ENCODE assay signal across 1 cellular context in the genomic region with DNA sequence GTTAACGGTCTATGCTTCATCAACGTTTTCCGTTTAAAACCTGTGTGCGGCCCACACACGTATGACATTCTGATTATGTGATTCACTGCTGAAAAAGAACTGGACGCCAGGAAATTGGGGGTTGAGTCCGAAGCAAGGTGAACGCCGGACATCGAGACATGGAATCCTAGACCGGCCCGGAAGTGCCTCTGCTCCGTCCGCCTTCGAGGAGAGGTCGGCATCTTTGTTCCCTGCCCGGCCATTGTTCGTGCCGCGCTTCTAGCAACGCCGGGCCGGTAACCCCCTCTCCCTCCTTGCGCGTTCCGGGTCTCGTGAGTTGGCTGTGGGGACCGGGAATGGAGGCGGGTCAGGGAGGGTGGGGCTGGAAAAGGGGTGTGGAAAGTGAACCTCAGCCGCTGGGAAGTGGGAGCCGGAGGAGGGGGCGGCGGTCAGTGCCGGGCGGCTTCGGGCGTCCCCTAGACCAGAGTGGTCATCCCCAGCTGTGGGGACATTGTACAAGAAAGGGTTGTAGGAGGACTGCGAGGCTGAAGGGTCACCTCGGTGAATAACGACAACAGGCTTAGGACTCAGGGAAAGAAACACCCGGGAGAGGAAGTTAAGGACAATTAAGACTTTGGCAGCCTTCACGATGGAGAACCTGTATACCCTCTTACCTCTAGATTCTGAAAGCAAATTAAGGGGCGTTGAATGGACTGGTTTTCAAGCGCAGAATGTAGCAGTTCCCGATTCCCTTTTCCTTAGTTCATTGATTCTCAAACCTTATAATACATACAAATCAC.
TF ChIP-seq lines count a peak whose summit lies in the region.

A gene (plus strand): TSS at position 220 of the 779 bp plus-strand sequence. CDS start 1,810 bp downstream, outside the sequence.

TF ChIP-seq in HepG2, 621 proteins besides CTCF, POLR2A, EP300 and RAD21 (continued from another document and continues in another):
- TF ChIP-seq, protein P1, sequence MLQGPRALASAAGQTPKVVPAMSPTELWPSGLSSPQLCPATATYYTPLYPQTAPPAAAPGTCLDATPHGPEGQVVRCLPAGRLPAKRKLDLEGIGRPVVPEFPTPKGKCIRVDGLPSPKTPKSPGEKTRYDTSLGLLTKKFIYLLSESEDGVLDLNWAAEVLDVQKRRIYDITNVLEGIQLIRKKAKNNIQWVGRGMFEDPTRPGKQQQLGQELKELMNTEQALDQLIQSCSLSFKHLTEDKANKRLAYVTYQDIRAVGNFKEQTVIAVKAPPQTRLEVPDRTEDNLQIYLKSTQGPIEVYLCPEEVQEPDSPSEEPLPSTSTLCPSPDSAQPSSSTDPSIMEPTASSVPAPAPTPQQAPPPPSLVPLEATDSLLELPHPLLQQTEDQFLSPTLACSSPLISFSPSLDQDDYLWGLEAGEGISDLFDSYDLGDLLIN (CRISPR knock-in tag; IDR thresholded peaks at IDR 0.05; ENCODE audit: borderline replicate concordance) = no peak
- TF ChIP-seq, protein P2, sequence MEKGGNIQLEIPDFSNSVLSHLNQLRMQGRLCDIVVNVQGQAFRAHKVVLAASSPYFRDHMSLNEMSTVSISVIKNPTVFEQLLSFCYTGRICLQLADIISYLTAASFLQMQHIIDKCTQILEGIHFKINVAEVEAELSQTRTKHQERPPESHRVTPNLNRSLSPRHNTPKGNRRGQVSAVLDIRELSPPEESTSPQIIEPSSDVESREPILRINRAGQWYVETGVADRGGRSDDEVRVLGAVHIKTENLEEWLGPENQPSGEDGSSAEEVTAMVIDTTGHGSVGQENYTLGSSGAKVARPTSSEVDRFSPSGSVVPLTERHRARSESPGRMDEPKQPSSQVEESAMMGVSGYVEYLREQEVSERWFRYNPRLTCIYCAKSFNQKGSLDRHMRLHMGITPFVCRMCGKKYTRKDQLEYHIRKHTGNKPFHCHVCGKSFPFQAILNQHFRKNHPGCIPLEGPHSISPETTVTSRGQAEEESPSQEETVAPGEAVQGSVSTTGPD (CRISPR knock-in tag; IDR thresholded peaks at IDR 0.05) = no peak
- TF ChIP-seq ZNF44 (CRISPR knock-in tag; IDR thresholded peaks at IDR 0.05) = peak; percentile 53; the same call in 1 of the 2 replicates
- TF ChIP-seq, protein P3, sequence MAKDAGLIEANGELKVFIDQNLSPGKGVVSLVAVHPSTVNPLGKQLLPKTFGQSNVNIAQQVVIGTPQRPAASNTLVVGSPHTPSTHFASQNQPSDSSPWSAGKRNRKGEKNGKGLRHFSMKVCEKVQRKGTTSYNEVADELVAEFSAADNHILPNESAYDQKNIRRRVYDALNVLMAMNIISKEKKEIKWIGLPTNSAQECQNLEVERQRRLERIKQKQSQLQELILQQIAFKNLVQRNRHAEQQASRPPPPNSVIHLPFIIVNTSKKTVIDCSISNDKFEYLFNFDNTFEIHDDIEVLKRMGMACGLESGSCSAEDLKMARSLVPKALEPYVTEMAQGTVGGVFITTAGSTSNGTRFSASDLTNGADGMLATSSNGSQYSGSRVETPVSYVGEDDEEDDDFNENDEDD (CRISPR knock-in tag; IDR thresholded peaks at IDR 0.05; ENCODE audit: borderline replicate concordance) = peak; percentile 78; the same call in 1 of the 2 replicates
- TF ChIP-seq, protein P4, sequence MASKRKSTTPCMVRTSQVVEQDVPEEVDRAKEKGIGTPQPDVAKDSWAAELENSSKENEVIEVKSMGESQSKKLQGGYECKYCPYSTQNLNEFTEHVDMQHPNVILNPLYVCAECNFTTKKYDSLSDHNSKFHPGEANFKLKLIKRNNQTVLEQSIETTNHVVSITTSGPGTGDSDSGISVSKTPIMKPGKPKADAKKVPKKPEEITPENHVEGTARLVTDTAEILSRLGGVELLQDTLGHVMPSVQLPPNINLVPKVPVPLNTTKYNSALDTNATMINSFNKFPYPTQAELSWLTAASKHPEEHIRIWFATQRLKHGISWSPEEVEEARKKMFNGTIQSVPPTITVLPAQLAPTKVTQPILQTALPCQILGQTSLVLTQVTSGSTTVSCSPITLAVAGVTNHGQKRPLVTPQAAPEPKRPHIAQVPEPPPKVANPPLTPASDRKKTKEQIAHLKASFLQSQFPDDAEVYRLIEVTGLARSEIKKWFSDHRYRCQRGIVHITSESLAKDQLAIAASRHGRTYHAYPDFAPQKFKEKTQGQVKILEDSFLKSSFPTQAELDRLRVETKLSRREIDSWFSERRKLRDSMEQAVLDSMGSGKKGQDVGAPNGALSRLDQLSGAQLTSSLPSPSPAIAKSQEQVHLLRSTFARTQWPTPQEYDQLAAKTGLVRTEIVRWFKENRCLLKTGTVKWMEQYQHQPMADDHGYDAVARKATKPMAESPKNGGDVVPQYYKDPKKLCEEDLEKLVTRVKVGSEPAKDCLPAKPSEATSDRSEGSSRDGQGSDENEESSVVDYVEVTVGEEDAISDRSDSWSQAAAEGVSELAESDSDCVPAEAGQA (IDR thresholded peaks at IDR 0.05; ENCODE audit: low read depth) = peak; percentile 85
- TF ChIP-seq, protein P4 (CRISPR knock-in tag; IDR thresholded peaks at IDR 0.05; ENCODE audit: borderline replicate concordance) = no peak
- 0 out of 2 replicates have a peak, but pooled peaks have one; percentile 35 for TF ChIP-seq ZBTB42 (CRISPR knock-in tag; IDR thresholded peaks at IDR 0.05)
- TF ChIP-seq, protein P5, sequence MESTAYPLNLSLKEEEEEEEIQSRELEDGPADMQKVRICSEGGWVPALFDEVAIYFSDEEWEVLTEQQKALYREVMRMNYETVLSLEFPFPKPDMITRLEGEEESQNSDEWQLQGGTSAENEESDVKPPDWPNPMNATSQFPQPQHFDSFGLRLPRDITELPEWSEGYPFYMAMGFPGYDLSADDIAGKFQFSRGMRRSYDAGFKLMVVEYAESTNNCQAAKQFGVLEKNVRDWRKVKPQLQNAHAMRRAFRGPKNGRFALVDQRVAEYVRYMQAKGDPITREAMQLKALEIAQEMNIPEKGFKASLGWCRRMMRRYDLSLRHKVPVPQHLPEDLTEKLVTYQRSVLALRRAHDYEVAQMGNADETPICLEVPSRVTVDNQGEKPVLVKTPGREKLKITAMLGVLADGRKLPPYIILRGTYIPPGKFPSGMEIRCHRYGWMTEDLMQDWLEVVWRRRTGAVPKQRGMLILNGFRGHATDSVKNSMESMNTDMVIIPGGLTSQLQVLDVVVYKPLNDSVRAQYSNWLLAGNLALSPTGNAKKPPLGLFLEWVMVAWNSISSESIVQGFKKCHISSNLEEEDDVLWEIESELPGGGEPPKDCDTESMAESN (CRISPR knock-in tag; conservative IDR thresholded peaks at IDR 0.05) = peak; percentile 90
- peak; percentile 91 for TF ChIP-seq YEATS4 (CRISPR knock-in tag; IDR thresholded peaks at IDR 0.05; ENCODE audit: borderline replicate concordance)
- peak; percentile 85 for TF ChIP-seq RBFOX2 (IDR thresholded peaks at IDR 0.05; ENCODE audit: low read depth, low read length)
- TF ChIP-seq ERF (CRISPR knock-in tag; IDR thresholded peaks at IDR 0.05) = peak; percentile 76
- TF ChIP-seq SP1 (IDR thresholded peaks at IDR 0.05) = no peak
- peak; percentile 78 for TF ChIP-seq SP1 (CRISPR knock-in tag; IDR thresholded peaks at IDR 0.05)
- TF ChIP-seq TCF7 (IDR thresholded peaks at IDR 0.05; ENCODE audit: low read depth) = peak; percentile 91; the same call in 1 of the 2 replicates
- TF ChIP-seq ZNF749 (CRISPR knock-in tag; IDR thresholded peaks at IDR 0.05; ENCODE audit: borderline replicate concordance) = no peak
- TF ChIP-seq, protein P6, sequence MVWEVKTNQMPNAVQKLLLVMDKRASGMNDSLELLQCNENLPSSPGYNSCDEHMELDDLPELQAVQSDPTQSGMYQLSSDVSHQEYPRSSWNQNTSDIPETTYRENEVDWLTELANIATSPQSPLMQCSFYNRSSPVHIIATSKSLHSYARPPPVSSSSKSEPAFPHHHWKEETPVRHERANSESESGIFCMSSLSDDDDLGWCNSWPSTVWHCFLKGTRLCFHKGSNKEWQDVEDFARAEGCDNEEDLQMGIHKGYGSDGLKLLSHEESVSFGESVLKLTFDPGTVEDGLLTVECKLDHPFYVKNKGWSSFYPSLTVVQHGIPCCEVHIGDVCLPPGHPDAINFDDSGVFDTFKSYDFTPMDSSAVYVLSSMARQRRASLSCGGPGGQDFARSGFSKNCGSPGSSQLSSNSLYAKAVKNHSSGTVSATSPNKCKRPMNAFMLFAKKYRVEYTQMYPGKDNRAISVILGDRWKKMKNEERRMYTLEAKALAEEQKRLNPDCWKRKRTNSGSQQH (CRISPR knock-in tag; IDR thresholded peaks at IDR 0.05; ENCODE audit: low read depth) = peak; percentile 91; the same call in 1 of the 2 replicates
- peak; percentile 86 for TF ChIP-seq ZMYM4 (CRISPR knock-in tag; IDR thresholded peaks at IDR 0.05)
- peak; percentile 97 for TF ChIP-seq GABPA (IDR thresholded peaks at IDR 0.05; ENCODE audit: low read depth, low read length)
- TF ChIP-seq GABPA (CRISPR knock-in tag; IDR thresholded peaks at IDR 0.05; ENCODE audit: low read depth) = peak; percentile 99
- peak; percentile 66; the same call in 1 of the 2 replicates for TF ChIP-seq PHF21A (CRISPR knock-in tag; IDR thresholded peaks at IDR 0.05)
- peak; percentile 94; the same call in 1 of the 2 replicates for TF ChIP-seq KDM4B (CRISPR knock-in tag; IDR thresholded peaks at IDR 0.05)
- TF ChIP-seq JUND (CRISPR knock-in tag; IDR thresholded peaks at IDR 0.05) = peak; percentile 49; the same call in 1 of the 2 replicates
- TF ChIP-seq KMT2B (CRISPR knock-in tag; IDR thresholded peaks at IDR 0.05) = peak; percentile 98
- TF ChIP-seq ATF1 (CRISPR knock-in tag; IDR thresholded peaks at IDR 0.05) = 0 out of 2 replicates have a peak, but pooled peaks have one; percentile 32
- TF ChIP-seq ZKSCAN8 (CRISPR knock-in tag; IDR thresholded peaks at IDR 0.05; ENCODE audit: borderline replicate concordance) = peak; percentile 70; the same call in 1 of the 2 replicates
- 0 out of 2 replicates have a peak, but pooled peaks have one; percentile 33 for TF ChIP-seq HOXA5 (CRISPR knock-in tag; IDR thresholded peaks at IDR 0.05)
- TF ChIP-seq, protein P7, sequence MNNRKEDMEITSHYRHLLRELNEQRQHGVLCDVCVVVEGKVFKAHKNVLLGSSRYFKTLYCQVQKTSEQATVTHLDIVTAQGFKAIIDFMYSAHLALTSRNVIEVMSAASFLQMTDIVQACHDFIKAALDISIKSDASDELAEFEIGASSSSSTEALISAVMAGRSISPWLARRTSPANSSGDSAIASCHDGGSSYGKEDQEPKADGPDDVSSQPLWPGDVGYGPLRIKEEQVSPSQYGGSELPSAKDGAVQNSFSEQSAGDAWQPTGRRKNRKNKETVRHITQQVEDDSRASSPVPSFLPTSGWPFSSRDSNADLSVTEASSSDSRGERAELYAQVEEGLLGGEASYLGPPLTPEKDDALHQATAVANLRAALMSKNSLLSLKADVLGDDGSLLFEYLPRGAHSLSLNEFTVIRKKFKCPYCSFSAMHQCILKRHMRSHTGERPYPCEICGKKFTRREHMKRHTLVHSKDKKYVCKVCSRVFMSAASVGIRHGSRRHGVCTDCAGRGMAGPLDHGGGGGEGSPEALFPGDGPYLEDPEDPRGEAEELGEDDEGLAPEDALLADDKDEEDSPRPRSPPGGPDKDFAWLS (CRISPR knock-in tag; IDR thresholded peaks at IDR 0.05; ENCODE audit: borderline replicate concordance) = peak; percentile 89; the same call in 1 of the 2 replicates
- no peak for TF ChIP-seq NFATC3 (CRISPR knock-in tag; IDR thresholded peaks at IDR 0.05)
- peak; percentile 95; the same call in 1 of the 2 replicates for TF ChIP-seq KDM5B (CRISPR knock-in tag; IDR thresholded peaks at IDR 0.05; ENCODE audit: borderline replicate concordance)
- TF ChIP-seq ZNF589 (CRISPR knock-in tag; conservative IDR thresholded peaks at IDR 0.05) = no peak
- peak; percentile 67 for TF ChIP-seq FOSL2 (CRISPR knock-in tag; IDR thresholded peaks at IDR 0.05)
- TF ChIP-seq ZNF703 (CRISPR knock-in tag; IDR thresholded peaks at IDR 0.05; ENCODE audit: borderline replicate concordance) = no peak
- TF ChIP-seq ELF1 (CRISPR knock-in tag; IDR thresholded peaks at IDR 0.05) = peak; percentile 95
- peak; percentile 95 for TF ChIP-seq PHF8 (CRISPR knock-in tag; IDR thresholded peaks at IDR 0.05)
- no peak for TF ChIP-seq JDP2 (CRISPR knock-in tag; IDR thresholded peaks at IDR 0.05; ENCODE audit: borderline replicate concordance)
- TF ChIP-seq ZFP90 (CRISPR knock-in tag; IDR thresholded peaks at IDR 0.05; ENCODE audit: borderline replicate concordance) = no peak; the same call in 1 of the 2 replicates
- TF ChIP-seq KAT7 (CRISPR knock-in tag; IDR thresholded peaks at IDR 0.05; ENCODE audit: borderline replicate concordance) = peak; percentile 98
- peak; percentile 96 for TF ChIP-seq SPEN (CRISPR knock-in tag; IDR thresholded peaks at IDR 0.05; ENCODE audit: low read depth)
- TF ChIP-seq ATF7-NPFF (CRISPR knock-in tag; IDR thresholded peaks at IDR 0.05; ENCODE audit: low read depth) = peak; percentile 86; the same call in 1 of the 2 replicates
- TF ChIP-seq ASH2L (IDR thresholded peaks at IDR 0.05; ENCODE audit: insufficient read length, low read depth, low read length) = peak; percentile 95
- no peak for TF ChIP-seq ZNF557 (CRISPR knock-in tag; IDR thresholded peaks at IDR 0.05)
- TF ChIP-seq RNF2 (conservative IDR thresholded peaks at IDR 0.05; ENCODE audit: low read depth) = no peak
- TF ChIP-seq ZNF292 (CRISPR knock-in tag; IDR thresholded peaks at IDR 0.05; ENCODE audit: borderline replicate concordance, low read depth) = peak; percentile 61; the same call in 1 of the 2 replicates
- TF ChIP-seq ZNF709 (CRISPR knock-in tag; IDR thresholded peaks at IDR 0.05) = no peak
- TF ChIP-seq REL (CRISPR knock-in tag; conservative IDR thresholded peaks at IDR 0.05) = no peak
